16 cellular contexts compared by ENCODE assay signal in genomic region chr12:65663648-65664047, GRCh38.
A peak's percentile ranks its signal among the peaks of the same experiment; 100 is the strongest.
DNase-seq lines count a peak whose midpoint lies in the region; ATAC-seq and TF ChIP-seq lines count a peak whose summit lies in the region.
"Had no signal": no experiment of that assay in that cellular context is flagged by ENCODE, and none has a peak within 500 bp of the region (broad histone marks: within the 10 kb centered on the region; RNA-seq: fewer than 3 reads in every experiment).

No MANE protein-coding gene starts in this region.

- POLR2A ChIA-PET in PC-9 (lab: Charles Lee; ENCODE audit: unreplicated experiment): no interaction called here

- H3K4me1 ChIP-seq in PC-9 (replicated peaks; ENCODE audit: insufficient read depth): peaks cover 12% of the 10 kb centered on the region

- H2AFZ ChIP-seq in PC-9: no peak overlapping the region

- H3K4me3 ChIP-seq in astrocyte of the spinal cord (ENCODE audit: low read depth, low read length) (no peak overlapping the region), PC-9 (no peak overlapping the region)

- DNase-seq in EL (peak; percentile 28), M059J (ENCODE audit: low read depth) (peak; percentile 68), astrocyte of the spinal cord (ENCODE audit: low read depth, low spot score) (peak; percentile 56), kidney glomerular epithelial cell (lab: John Stamatoyannopoulos, UW) (peak; percentile 44), PC-9 (no peak), NCI-H2171 (lab: John Stamatoyannopoulos, UW) (no peak)
- no peak for DNase-seq in activated T-cell treated with anti-CD3 and anti-CD28 coated beads, Interleukin-2, amount 50 U/mL, for 1 hour
- DNase-seq: ACHN; CD4-positive, alpha-beta T cell; DMS79; KBM-7; NCI-H187 treated with DMSO at 0.1 percent for 48 hours; NCI-H446 treated with DMSO at 0.1 percent for 48 hours; NCI-H748 treated with DMSO at 0.1 percent for 48 hours; SHP77 treated with DMSO at 0.1 percent for 48 hours had no signal

- H3K27ac ChIP-seq in PC-9: no peak overlapping the region

- in situ Hi-C loops in astrocyte of the spinal cord (cut with HindIII; ENCODE audit: low sequenced_read_pairs): no loop called here

- no peaks in the 10 kb centered on the region for H3K36me3 ChIP-seq in PC-9 (ENCODE audit: low read depth)

- H3K9me2 ChIP-seq in PC-9 (ENCODE audit: insufficient read depth): no peaks in the 10 kb centered on the region

- H3K4me2 ChIP-seq in PC-9: no peak overlapping the region

- no peak for ATAC-seq in HG02981 (IDR thresholded peaks at IDR 0.05; ENCODE audit: unreplicated experiment)

- H3K79me2 ChIP-seq in PC-9 (ENCODE audit: low read depth): no peaks in the 10 kb centered on the region

- no peaks in the 10 kb centered on the region for H4K20me1 ChIP-seq in PC-9 (ENCODE audit: insufficient read depth)

- TF ChIP-seq CTCF in astrocyte of the spinal cord (IDR thresholded peaks at IDR 0.05; ENCODE audit: low read depth, low read length) (no peak), PC-9 (conservative IDR thresholded peaks at IDR 0.05) (no peak)

- no peaks in the 10 kb centered on the region for H3K27me3 ChIP-seq in PC-9 (ENCODE audit: insufficient read depth, low read depth)

- intact Hi-C loops in PC-9 (cut with micrococcal nuclease; ENCODE audit: unreplicated experiment): no loop called here

- peaks cover 18% of the 10 kb centered on the region for H3K9me3 ChIP-seq in PC-9 (ENCODE audit: insufficient read depth, low read depth)

- CTCF ChIA-PET in PC-9 (lab: Charles Lee): no interaction called here

- H3F3A ChIP-seq in PC-9 (ENCODE audit: insufficient read depth, low read depth): peaks cover 12% of the 10 kb centered on the region

- no TSS peak for BruUV-seq in PC-9 (replicated peaks; lab: Mats Ljungman, UMichigan)

Comparison
In these comparisons a context has a peak if more than half of its experiments do, and no peak if none do; other contexts are left out.
1. DNase-seq: peak in EL (single experiment), M059J (single experiment), astrocyte of the spinal cord (single experiment) and kidney glomerular epithelial cell (single experiment); none in PC-9 (0 of 2), NCI-H2171 (single experiment) and activated T-cell treated with anti-CD3 and anti-CD28 coated beads, Interleukin-2, amount 50 U/mL, for 1 hour (single experiment).